Comparison of ENCODE assay signal across 8 cellular contexts in the genomic region with DNA sequence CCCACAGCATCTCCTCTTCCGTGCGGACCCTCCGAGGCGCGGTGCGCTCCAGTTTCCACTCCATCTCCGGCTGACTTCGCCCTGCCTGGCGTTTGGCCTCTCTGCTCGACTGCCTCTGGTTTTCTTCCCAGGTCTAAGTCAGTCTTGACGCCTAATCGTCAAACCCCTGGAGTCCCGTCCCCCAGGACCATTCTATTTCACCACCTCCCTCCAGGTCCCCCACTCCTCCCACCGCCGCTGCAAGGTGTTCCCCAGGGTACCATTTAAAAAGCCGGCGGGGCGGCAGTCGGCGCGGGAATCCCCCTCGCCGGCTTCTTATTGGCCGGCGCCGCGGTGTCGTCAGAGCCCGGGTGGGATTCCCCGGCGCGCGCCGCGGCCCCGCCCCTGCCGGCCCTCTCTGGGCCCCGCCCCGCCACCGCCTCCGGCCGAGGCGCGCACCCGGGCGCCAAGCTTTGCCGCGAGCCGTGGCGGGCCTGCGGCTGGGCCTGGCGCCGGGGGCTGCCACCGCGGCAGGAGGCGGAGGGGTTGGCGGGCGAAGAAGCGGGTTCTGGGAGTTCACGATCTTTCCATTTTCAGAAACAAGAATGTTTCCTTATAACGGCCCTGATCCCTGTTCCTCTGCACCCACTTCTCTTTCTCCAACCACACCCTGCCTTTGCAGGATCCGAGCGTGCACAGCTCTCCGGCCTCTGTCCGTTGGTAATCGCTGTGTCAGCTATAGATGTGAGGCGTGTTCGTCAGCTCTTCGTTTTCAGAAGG. TPM values are rescaled to one million over a fixed set of nuclear protein-coding genes. Genes with fewer than 3 reads are reported as not detected.
DNase-seq lines count a peak whose midpoint lies in the region; ATAC-seq, FAIRE-seq and TF ChIP-seq lines count a peak whose summit lies in the region.

A gene with protein sequence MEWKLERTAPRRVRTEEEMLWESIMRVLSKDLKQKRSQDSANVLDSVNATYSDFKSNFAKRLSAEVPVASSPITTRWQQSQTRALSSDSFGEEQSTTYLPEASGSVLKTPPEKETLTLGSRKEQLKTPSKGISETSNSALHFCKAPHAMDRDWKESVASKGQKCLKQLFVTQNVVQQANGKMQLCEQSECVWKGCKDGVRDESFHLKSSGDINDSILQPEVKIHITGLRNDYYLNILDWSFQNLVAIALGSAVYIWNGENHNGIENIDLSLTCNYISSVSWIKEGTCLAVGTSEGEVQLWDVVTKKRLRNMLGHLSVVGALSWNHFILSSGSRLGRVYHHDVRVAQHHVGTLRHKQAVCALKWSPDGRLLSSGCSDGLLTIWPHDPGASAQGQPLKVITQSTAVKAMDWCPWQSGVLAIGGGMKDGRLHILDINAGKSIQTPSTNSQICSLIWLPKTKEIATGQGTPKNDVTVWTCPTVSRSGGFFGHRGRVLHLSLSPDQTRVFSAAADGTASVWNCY (minus strand): TSS at position 241 of the 759 bp plus-strand sequence. CDS start 177 bp downstream, at position 64.

- H3K4me2 ChIP-seq in hepatocyte = peak within 1 kb of the TSS; percentile 99

- FAIRE-seq in GM12892 (lab: Jason Lieb, UNC) = peak; percentile 62

- no peaks in the 10 kb centered on the region for H3K36me3 ChIP-seq in hepatocyte (replicated peaks; ENCODE audit: insufficient read depth, low read depth)

- peaks cover 58% of the 10 kb centered on the region for H3K27me3 Mint-ChIP-seq in T-helper 17 cell

- H3K4me1 ChIP-seq in hepatocyte (ENCODE audit: insufficient read depth) = peaks cover 13% of the 10 kb centered on the region

- intact Hi-C loops in sciatic nerve (cut with DNase I) = loop anchor here (10.0 kb wide), 1 partner anchor 52 kb away; the partner anchor contains the start of gene MCIDAS

- H3K36me3 Mint-ChIP-seq in T-helper 17 cell (ENCODE audit: low read depth) = peaks cover under 1% of the 10 kb centered on the region

- no peak within 1 kb of the TSS for H3K27ac ChIP-seq in hepatocyte

- peaks cover 28% of the 10 kb centered on the region for H3K4me1 Mint-ChIP-seq in T-helper 17 cell

- no peak for TF ChIP-seq POLR2A in GM12892 (IDR thresholded peaks at IDR 0.05; ENCODE audit: low read depth, low read length)

- ATAC-seq in HG02623 (IDR thresholded peaks at IDR 0.05; ENCODE audit: unreplicated experiment) (peak; percentile 89), T-helper 17 cell (peak; percentile 90), sciatic nerve (peak; percentile 92)

- peak within 1 kb of the TSS; percentile 57 for H2AFZ ChIP-seq in hepatocyte

- WGBS in hepatocyte (ENCODE audit: low lambda C conversion rate, missing lambda C conversion rate) = 2% methylated on average over 49 of the region's 69 CpGs

- TF ChIP-seq CTCF in hepatocyte (IDR thresholded peaks at IDR 0.05; ENCODE audit: poor library complexity) = no peak

- H3K4me3 ChIP-seq in hepatocyte = peak within 1 kb of the TSS; percentile 75

- H4K20me1 ChIP-seq in hepatocyte (ENCODE audit: insufficient read depth, poor library complexity, severe bottlenecking) = no peaks in the 10 kb centered on the region

- peak within 1 kb of the TSS; percentile 95 for H3K4me3 Mint-ChIP-seq in T-helper 17 cell

- peaks cover 51% of the 10 kb centered on the region for H3K27me3 ChIP-seq in hepatocyte

- H3K27ac Mint-ChIP-seq in T-helper 17 cell = peak within 1 kb of the TSS; percentile 77

- no peaks in the 10 kb centered on the region for H3K79me2 ChIP-seq in hepatocyte

- DNase-seq in GM12892 (ENCODE audit: insufficient read length) = peak; percentile 74
- DNase-seq in NCI-H1092 (lab: John Stamatoyannopoulos, UW) = peak; percentile 44
- peak; percentile 72 to 82 (median 77) for DNase-seq in T-helper 17 cell
- peak; percentile 76 for DNase-seq in amniotic stem cell (lab: John Stamatoyannopoulos, UW)
- peak; percentile 93 for DNase-seq in hepatocyte (ENCODE audit: low spot score)
- peak; percentile 81 for DNase-seq in sciatic nerve (ENCODE audit: low spot score)
- no peak for DNase-seq in cortex of kidney (lab: John Stamatoyannopoulos, UW)

- H3K9me3 ChIP-seq in T-helper 17 cell (ENCODE audit: control insufficient read depth, low read length, poor library complexity, severe bottlenecking) (no peaks in the 10 kb centered on the region), hepatocyte (ENCODE audit: low read depth) (no peaks in the 10 kb centered on the region)

- no peaks in the 10 kb centered on the region for H3K9me2 ChIP-seq in hepatocyte (replicated peaks; ENCODE audit: insufficient read depth)

RNA-seq across cellular contexts. Expression of the gene that starts here (rescaled TPM):
- polyA plus RNA-seq in GM12892 (2012; ENCODE audit: missing spikeins) = not detected
- total RNA-seq in T-helper 17 cell = not detected
- 0.28 and 0.30 TPM in 2 replicates for total RNA-seq in hepatocyte
- polyA plus RNA-seq in hepatocyte = 0.12 TPM in 1 of 2 replicates, not detected in the other
- total RNA-seq in sciatic nerve = not detected

Comparison
In these comparisons a context has a peak if more than half of its experiments do, and no peak if none do; other contexts are left out.
1. Peak in DNase-seq and ATAC-seq in T-helper 17 cell; RNA of the gene not detected or under 1 TPM.
2. Peak in DNase-seq, H3K4me3 ChIP-seq and H3K4me2 ChIP-seq in hepatocyte; RNA of the gene not detected or under 1 TPM.
3. Peak in DNase-seq and ATAC-seq in sciatic nerve; RNA of the gene not detected or under 1 TPM.